In the genomic region with DNA sequence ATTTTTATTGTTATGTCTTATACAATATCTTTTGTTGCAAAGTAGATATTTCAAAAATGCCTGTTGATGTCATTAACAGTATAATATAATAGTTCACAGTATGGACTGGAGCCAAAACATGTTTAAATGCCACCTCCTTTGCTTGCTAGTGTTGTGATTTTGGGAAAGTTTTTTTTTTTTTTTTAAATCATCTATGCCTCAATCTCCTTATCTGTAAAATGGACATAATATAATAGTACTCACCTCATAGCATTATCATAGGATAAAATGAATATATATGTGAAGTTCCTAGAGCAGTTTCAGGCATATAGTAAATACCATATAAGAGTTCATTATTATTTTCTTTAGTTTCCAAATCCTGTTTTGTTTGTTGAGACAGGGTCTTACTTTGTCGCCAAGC, we compare ENCODE assay signal across 16 cellular contexts. TPM values are rescaled to one million over a fixed set of nuclear protein-coding genes. Genes with fewer than 3 reads are reported as not detected.
DNase-seq lines count a peak whose midpoint lies in the region; ATAC-seq and TF ChIP-seq lines count a peak whose summit lies in the region.
"Had no signal": no experiment of that assay in that cellular context is flagged by ENCODE, and none has a peak within 500 bp of the region (broad histone marks: within the 10 kb centered on the region; RNA-seq: fewer than 3 reads in every experiment).

No MANE protein-coding gene starts in this region.

- peaks cover 0 to 2% of the 10 kb centered on the region in 2 donors for H3K9me3 Mint-ChIP-seq in activated T-cell treated with anti-CD3 and anti-CD28 coated beads, Interleukin-2, amount 50 U/mL, for 72 hours
- H3K9me3 Mint-ChIP-seq in activated T-helper 1 cell treated with anti-CD3 and anti-CD28 coated beads, Interleukin-12 subunit alpha, Interleukin-12 subunit beta, Interleukin-2, Interleukin-4 antibody, amounts not matched to agents 30 ng/mL and 10 ng/mL and 1 ng/mL, durations not matched to agents 14 hours and 24 hours and 36 hours: no peaks in the 10 kb centered on the region
- H3K9me3 Mint-ChIP-seq: CD4-positive, alpha-beta T cell had no signal

- peak overlapping the region; percentile 99 for H3K27ac Mint-ChIP-seq in activated T-cell treated with anti-CD3 and anti-CD28 coated beads, Interleukin-2, amount 50 U/mL, for 72 hours
- peak overlapping the region; percentile 78 for H3K27ac Mint-ChIP-seq in activated T-helper 1 cell treated with anti-CD3 and anti-CD28 coated beads, Interleukin-12 subunit alpha, Interleukin-12 subunit beta, Interleukin-2, Interleukin-4 antibody, amounts not matched to agents 30 ng/mL and 10 ng/mL and 1 ng/mL, durations not matched to agents 14 hours and 24 hours and 36 hours
- H3K27ac Mint-ChIP-seq: B cell; CD4-positive, alpha-beta T cell had no signal

- H3K4me1 Mint-ChIP-seq in activated T-cell treated with anti-CD3 and anti-CD28 coated beads, Interleukin-2, amount 50 U/mL, for 72 hours (ENCODE audit: low read depth): peaks cover 49% of the 10 kb centered on the region
- H3K4me1 Mint-ChIP-seq in activated T-helper 1 cell treated with anti-CD3 and anti-CD28 coated beads, Interleukin-12 subunit alpha, Interleukin-12 subunit beta, Interleukin-2, Interleukin-4 antibody, amounts not matched to agents 30 ng/mL and 10 ng/mL and 1 ng/mL, durations not matched to agents 14 hours and 24 hours and 36 hours (ENCODE audit: low read depth): peaks cover 26% of the 10 kb centered on the region
- H3K4me1 Mint-ChIP-seq: B cell had no signal

- peak overlapping the region in 5 of 8 donors; percentile 51 to 81 (median 66) for H3K27ac ChIP-seq in spleen
- H3K27ac ChIP-seq: HL-60 had no signal

- intact Hi-C loops in activated T-helper 1 cell treated with anti-CD3 and anti-CD28 coated beads, Interleukin-12 subunit alpha, Interleukin-12 subunit beta, Interleukin-2, Interleukin-4 antibody, amounts not matched to agents 30 ng/mL and 10 ng/mL and 1 ng/mL, durations not matched to agents 14 hours and 24 hours and 36 hours (cut with micrococcal nuclease): no loop called here
- intact Hi-C loops in spleen (cut with DNase I; ENCODE audit: low total_unique reads): no loop called here

- no peak overlapping the region for H3K4me3 ChIP-seq in spleen
- H3K4me3 ChIP-seq in foreskin fibroblast (ENCODE audit: low read depth in 1 of 2, low read length in 2 of 2): no peak overlapping the region
- H3K4me3 ChIP-seq: GM12878 had no signal

- CTCF ChIA-PET in HEK293T (lab: Yijun Ruan, JAX): no interaction called here

- no peaks in the 10 kb centered on the region for H3K4me1 ChIP-seq in spleen

- H3K9me3 ChIP-seq in spleen: no peaks in the 10 kb centered on the region

- ATAC-seq in activated T-cell treated with anti-CD3 and anti-CD28 coated beads, Interleukin-2, amount 50 U/mL, for 72 hours (replicated peaks in 1 of 2): no peak
- no peak for ATAC-seq in HG03469 (IDR thresholded peaks at IDR 0.05; ENCODE audit: unreplicated experiment)
- ATAC-seq: GM12878 had no signal

- TF ChIP-seq POLR2A in spleen (IDR thresholded peaks at IDR 0.05): no peak

- 91 to 100% (median 100%) methylated on average over 1 of the region's 1 CpG for WGBS in spleen, 5 donors

- H3K4me3 Mint-ChIP-seq in activated T-cell treated with anti-CD3 and anti-CD28 coated beads, Interleukin-2, amount 50 U/mL, for 72 hours: peak overlapping the region in 1 of 2 donors; percentile 3
- H3K4me3 Mint-ChIP-seq in activated T-helper 1 cell treated with anti-CD3 and anti-CD28 coated beads, Interleukin-12 subunit alpha, Interleukin-12 subunit beta, Interleukin-2, Interleukin-4 antibody, amounts not matched to agents 30 ng/mL and 10 ng/mL and 1 ng/mL, durations not matched to agents 14 hours and 24 hours and 36 hours: peak overlapping the region; percentile 23
- H3K4me3 Mint-ChIP-seq: B cell; CD4-positive, alpha-beta T cell had no signal

- H3K36me3 ChIP-seq in spleen: no peaks in the 10 kb centered on the region

- TF ChIP-seq CTCF in spleen (IDR thresholded peaks at IDR 0.05 in 8 of 11, conservative IDR thresholded peaks at IDR 0.05 in 3 of 11): no peak
- TF ChIP-seq CTCF in foreskin fibroblast (IDR thresholded peaks at IDR 0.05; ENCODE audit: low read depth, low read length): no peak

- DNase-seq in activated T-cell treated with anti-CD3 and anti-CD28 coated beads, Interleukin-2, amount 50 U/mL, for 72 hours: no peak
- DNase-seq in activated T-cell treated with anti-CD3 and anti-CD28 coated beads for 4 hours (no peak), HEK293T (ENCODE audit: extremely low spot score) (no peak), spleen (no peak), foreskin fibroblast (no peak)
- DNase-seq in activated T-helper 1 cell treated with anti-CD3 and anti-CD28 coated beads, Interleukin-12 subunit alpha, Interleukin-12 subunit beta, Interleukin-2, Interleukin-4 antibody, amounts not matched to agents 30 ng/mL and 10 ng/mL and 1 ng/mL, durations not matched to agents 14 hours and 24 hours and 36 hours (ENCODE audit: low spot score): no peak
- DNase-seq: C1 segment of cervical spinal cord; Calu3; CD4-positive, alpha-beta T cell; DMS 273 treated with DMSO at 0.1 percent for 48 hours; DMS79; HCEC 1CT had no signal

- POLR2A ChIA-PET in HEK293T (lab: Yijun Ruan, JAX): no interaction called here

- H3K27me3 Mint-ChIP-seq in activated T-cell treated with anti-CD3 and anti-CD28 coated beads, Interleukin-2, amount 50 U/mL, for 72 hours (ENCODE audit: low read depth): no peaks in the 10 kb centered on the region
- no peaks in the 10 kb centered on the region for H3K27me3 Mint-ChIP-seq in activated T-helper 1 cell treated with anti-CD3 and anti-CD28 coated beads, Interleukin-12 subunit alpha, Interleukin-12 subunit beta, Interleukin-2, Interleukin-4 antibody, amounts not matched to agents 30 ng/mL and 10 ng/mL and 1 ng/mL, durations not matched to agents 14 hours and 24 hours and 36 hours (ENCODE audit: insufficient read depth)
- H3K27me3 Mint-ChIP-seq: B cell; CD4-positive, alpha-beta T cell had no signal

- H3K27me3 ChIP-seq in spleen (replicated peaks in 1 of 7): no peaks in the 10 kb centered on the region

- H3K36me3 Mint-ChIP-seq in activated T-cell treated with anti-CD3 and anti-CD28 coated beads, Interleukin-2, amount 50 U/mL, for 72 hours (ENCODE audit: insufficient read depth in 2 of 2): peaks cover 0 to 2% of the 10 kb centered on the region in 2 donors
- H3K36me3 Mint-ChIP-seq in activated T-helper 1 cell treated with anti-CD3 and anti-CD28 coated beads, Interleukin-12 subunit alpha, Interleukin-12 subunit beta, Interleukin-2, Interleukin-4 antibody, amounts not matched to agents 30 ng/mL and 10 ng/mL and 1 ng/mL, durations not matched to agents 14 hours and 24 hours and 36 hours (ENCODE audit: low read depth): peaks cover 2% of the 10 kb centered on the region

TF ChIP-seq in HEK293T, 16 proteins besides CTCF, POLR2A, EP300 and RAD21:
- no peak for TF ChIP-seq ELF4 (IDR thresholded peaks at IDR 0.05)
- TF ChIP-seq HDGF (IDR thresholded peaks at IDR 0.05; ENCODE audit: borderline replicate concordance): no peak
- no peak for TF ChIP-seq CTBP1 (IDR thresholded peaks at IDR 0.05; ENCODE audit: borderline replicate concordance)
- TF ChIP-seq SUZ12 (IDR thresholded peaks at IDR 0.05): no peak
- peak; percentile 53; the same call in 1 of the 2 replicates for TF ChIP-seq ZNF384 (IDR thresholded peaks at IDR 0.05)
- TF ChIP-seq TARDBP (IDR thresholded peaks at IDR 0.05): no peak

RNA-seq across cellular contexts. Expression of a gene that starts 18.3 kb away (rescaled TPM):
- 10 to 100 TPM; 39.3 to 76.8 TPM for total RNA-seq in activated T-cell treated with anti-CD3 and anti-CD28 coated beads, Interleukin-2, amount 50 U/mL, for 72 hours
- total RNA-seq in activated T-helper 1 cell treated with anti-CD3 and anti-CD28 coated beads, Interleukin-12 subunit alpha, Interleukin-12 subunit beta, Interleukin-2, Interleukin-4 antibody, amounts not matched to agents 30 ng/mL and 10 ng/mL and 1 ng/mL, durations not matched to agents 14 hours and 24 hours and 36 hours: 72.7 and 75.0 TPM in 2 replicates
- total RNA-seq in spleen: 10 to 100 TPM; 14.4 to 32.8 (median 23.6) TPM
- 10 to 100 TPM; 42.6 to 53.7 (median 44.9) TPM for polyA plus RNA-seq in spleen

RNA-seq across cellular contexts. Expression of a gene that starts 25.2 kb away (rescaled TPM):
- total RNA-seq in activated T-cell treated with anti-CD3 and anti-CD28 coated beads, Interleukin-2, amount 50 U/mL, for 72 hours: 100 to 1,000 TPM; 209 to 223 TPM
- 119 and 121 TPM in 2 replicates for total RNA-seq in activated T-helper 1 cell treated with anti-CD3 and anti-CD28 coated beads, Interleukin-12 subunit alpha, Interleukin-12 subunit beta, Interleukin-2, Interleukin-4 antibody, amounts not matched to agents 30 ng/mL and 10 ng/mL and 1 ng/mL, durations not matched to agents 14 hours and 24 hours and 36 hours
- 100 to 1,000 TPM in 4 of 7 donors, 10 to 100 TPM in 3; 60.2 to 122 (median 110) TPM for total RNA-seq in spleen
- polyA plus RNA-seq in spleen: 10 to 100 TPM in 1 of 3 donors, 1 to 10 TPM in 2; 7.0 to 10.6 (median 9.6) TPM
